In genomic region chr17:7562208-7562605, GRCh38 we compare ENCODE assay signal across 8 cellular contexts. TPM values are rescaled to one million over a fixed set of nuclear protein-coding genes. Genes with fewer than 3 reads are reported as not detected.
DNase-seq lines count a peak whose midpoint lies in the region; ATAC-seq and TF ChIP-seq lines count a peak whose summit lies in the region.

No MANE protein-coding gene starts in this region.

- intact Hi-C loops in esophagus squamous epithelium (cut with DNase I) (no loop called here), sigmoid colon (cut with DNase I) (loop anchor here (5.0 to 10.0 kb wide), 2 partner anchors 180 to 307 kb away; partner anchors contain the start of genes CTDNEP1, ELP5 and TNK1)

- H3K27ac ChIP-seq in esophagus squamous epithelium (peak overlapping the region; percentile 94 to 98 (median 96)), sigmoid colon (peak overlapping the region; percentile 89 to 98 (median 97))

- no peak for DNase-seq in activated T-cell treated with anti-CD3 and anti-CD28 coated beads, Interleukin-2, amount 50 U/mL, for 72 hours
- no peak for DNase-seq in activated T-cell treated with anti-CD3 and anti-CD28 coated beads, Interleukin-2, amount 50 U/mL, for 1 hour
- DNase-seq in RKO (ENCODE audit: low spot score) (peak; percentile 46), esophagus squamous epithelium (lab: John Stamatoyannopoulos, UW) (no peak), sigmoid colon (no peak), NCI-H774 (lab: John Stamatoyannopoulos, UW) (no peak)

- H3K27me3 Mint-ChIP-seq in activated T-cell treated with anti-CD3 and anti-CD28 coated beads, Interleukin-2, amount 50 U/mL, for 72 hours (ENCODE audit: low read depth), result no peaks in the 10 kb centered on the region

- peaks cover 5% of the 10 kb centered on the region in 2 donors for H3K36me3 Mint-ChIP-seq in activated T-cell treated with anti-CD3 and anti-CD28 coated beads, Interleukin-2, amount 50 U/mL, for 72 hours (ENCODE audit: insufficient read depth in 2 of 2)

- H3K27ac Mint-ChIP-seq in activated T-cell treated with anti-CD3 and anti-CD28 coated beads, Interleukin-2, amount 50 U/mL, for 72 hours, result peak overlapping the region; percentile 93

- ATAC-seq in activated T-cell treated with anti-CD3 and anti-CD28 coated beads, Interleukin-2, amount 50 U/mL, for 72 hours (replicated peaks in 1 of 2), result peak in 1 of 2 donors; percentile 1
- ATAC-seq in HG03469 (IDR thresholded peaks at IDR 0.05; ENCODE audit: unreplicated experiment), result no peak
- no peak for ATAC-seq in GM21447 (IDR thresholded peaks at IDR 0.05; ENCODE audit: unreplicated experiment)

- no peak for TF ChIP-seq EP300 in sigmoid colon (IDR thresholded peaks at IDR 0.05)

- no peaks in the 10 kb centered on the region for H3K27me3 ChIP-seq in esophagus squamous epithelium
- no peaks in the 10 kb centered on the region for H3K27me3 ChIP-seq in sigmoid colon

- H3K4me1 ChIP-seq in esophagus squamous epithelium, result peaks cover 43 to 74% (median 55%) of the 10 kb centered on the region in 3 donors
- H3K4me1 ChIP-seq in sigmoid colon, result peaks cover 0 to 66% (median 61%) of the 10 kb centered on the region in 4 donors

- H3K4me1 Mint-ChIP-seq in activated T-cell treated with anti-CD3 and anti-CD28 coated beads, Interleukin-2, amount 50 U/mL, for 72 hours (ENCODE audit: low read depth), result peaks cover 58% of the 10 kb centered on the region

- TF ChIP-seq POLR2A in esophagus squamous epithelium (IDR thresholded peaks at IDR 0.05) (no peak), sigmoid colon (IDR thresholded peaks at IDR 0.05) (no peak)

- WGBS in esophagus squamous epithelium, 2 donors, result 0 to 2% methylated on average over 7 to 16 of the region's 28 CpGs
- 1% methylated on average over 28 of the region's 28 CpGs for WGBS in sigmoid colon, 2 donors

- H3K36me3 ChIP-seq in esophagus squamous epithelium, result peaks cover 7 to 41% (median 28%) of the 10 kb centered on the region in 3 donors
- peaks cover 13 to 40% (median 35%) of the 10 kb centered on the region in 4 donors for H3K36me3 ChIP-seq in sigmoid colon

- peak overlapping the region; percentile 77 to 98 (median 94) for H3K4me3 ChIP-seq in esophagus squamous epithelium
- H3K4me3 ChIP-seq in sigmoid colon, result peak overlapping the region; percentile 73 to 97 (median 86)

- no peaks in the 10 kb centered on the region for H3K9me3 Mint-ChIP-seq in activated T-cell treated with anti-CD3 and anti-CD28 coated beads, Interleukin-2, amount 50 U/mL, for 72 hours

- H3K4me3 Mint-ChIP-seq in activated T-cell treated with anti-CD3 and anti-CD28 coated beads, Interleukin-2, amount 50 U/mL, for 72 hours, result peak overlapping the region; percentile 92 to 97

- H3K9me3 ChIP-seq in esophagus squamous epithelium (no peaks in the 10 kb centered on the region), sigmoid colon (no peaks in the 10 kb centered on the region)

- no peak for TF ChIP-seq CTCF in esophagus squamous epithelium (IDR thresholded peaks at IDR 0.05)
- no peak for TF ChIP-seq CTCF in sigmoid colon (IDR thresholded peaks at IDR 0.05)

RNA-seq across cellular contexts. Expression of gene SENP3, which starts 0.5 kb away (rescaled TPM):
- total RNA-seq in activated T-cell treated with anti-CD3 and anti-CD28 coated beads, Interleukin-2, amount 50 U/mL, for 72 hours, result 10 to 100 TPM; 41.8 to 55.3 TPM
- total RNA-seq in esophagus squamous epithelium, result 10 to 100 TPM; 32.1 to 65.4 (median 48.3) TPM
- total RNA-seq in sigmoid colon, result 10 to 100 TPM; 73.5 to 91.1 (median 81.1) TPM
- polyA plus RNA-seq in sigmoid colon, result 10 to 100 TPM; 28.2 to 55.4 (median 35.6) TPM

RNA-seq across cellular contexts. Expression of gene TNFSF13, which starts 3.7 kb away (rescaled TPM):
- total RNA-seq in activated T-cell treated with anti-CD3 and anti-CD28 coated beads, Interleukin-2, amount 50 U/mL, for 72 hours, result 1 to 10 TPM; 4.3 to 7.8 TPM
- total RNA-seq in esophagus squamous epithelium (10 to 100 TPM in 2 of 4 donors, 1 to 10 TPM in 2; 3.8 to 21.7 (median 10.9) TPM), sigmoid colon (10 to 100 TPM; 20.2 to 41.0 (median 24.5) TPM)
- 100 to 1,000 TPM in 1 of 3 donors, 10 to 100 TPM in 2; 15.6 to 108 (median 21.0) TPM for polyA plus RNA-seq in sigmoid colon

RNA-seq across cellular contexts. Expression of gene TNFSF12, which starts 13.3 kb away (rescaled TPM):
- 10 to 100 TPM; 23.2 to 25.5 TPM for total RNA-seq in activated T-cell treated with anti-CD3 and anti-CD28 coated beads, Interleukin-2, amount 50 U/mL, for 72 hours
- total RNA-seq in esophagus squamous epithelium (10 to 100 TPM in 1 of 4 donors, 1 to 10 TPM in 3; 3.5 to 41.6 (median 6.5) TPM), sigmoid colon (100 to 1,000 TPM in 2 of 4 donors, 10 to 100 TPM in 2; 60.1 to 122 (median 91.8) TPM)
- polyA plus RNA-seq in sigmoid colon, result 10 to 100 TPM; 18.0 to 45.0 (median 26.1) TPM

RNA-seq across cellular contexts. Expression of gene CD68, which starts 17.2 kb away (rescaled TPM):
- total RNA-seq in activated T-cell treated with anti-CD3 and anti-CD28 coated beads, Interleukin-2, amount 50 U/mL, for 72 hours, result 10 to 100 TPM; 10.3 to 28.1 TPM
- total RNA-seq in esophagus squamous epithelium, result 10 to 100 TPM; 32.1 to 52.9 (median 45.2) TPM
- 10 to 100 TPM; 24.6 to 56.4 (median 37.0) TPM for total RNA-seq in sigmoid colon
- 100 to 1,000 TPM in 2 of 3 donors, 10 to 100 TPM in 1; 58.3 to 161 (median 118) TPM for polyA plus RNA-seq in sigmoid colon

RNA-seq across cellular contexts. Expression of gene MPDU1, which starts 21.4 kb away (rescaled TPM):
- total RNA-seq in activated T-cell treated with anti-CD3 and anti-CD28 coated beads, Interleukin-2, amount 50 U/mL, for 72 hours, result 10 to 100 TPM; 44.0 to 51.9 TPM
- total RNA-seq in esophagus squamous epithelium (100 to 1,000 TPM in 2 of 4 donors, 10 to 100 TPM in 2; 69.3 to 123 (median 100) TPM), sigmoid colon (10 to 100 TPM; 38.5 to 67.1 (median 50.8) TPM)
- polyA plus RNA-seq in sigmoid colon, result 100 to 1,000 TPM in 1 of 3 donors, 10 to 100 TPM in 2; 38.4 to 121 (median 45.3) TPM
